In the genomic region with DNA sequence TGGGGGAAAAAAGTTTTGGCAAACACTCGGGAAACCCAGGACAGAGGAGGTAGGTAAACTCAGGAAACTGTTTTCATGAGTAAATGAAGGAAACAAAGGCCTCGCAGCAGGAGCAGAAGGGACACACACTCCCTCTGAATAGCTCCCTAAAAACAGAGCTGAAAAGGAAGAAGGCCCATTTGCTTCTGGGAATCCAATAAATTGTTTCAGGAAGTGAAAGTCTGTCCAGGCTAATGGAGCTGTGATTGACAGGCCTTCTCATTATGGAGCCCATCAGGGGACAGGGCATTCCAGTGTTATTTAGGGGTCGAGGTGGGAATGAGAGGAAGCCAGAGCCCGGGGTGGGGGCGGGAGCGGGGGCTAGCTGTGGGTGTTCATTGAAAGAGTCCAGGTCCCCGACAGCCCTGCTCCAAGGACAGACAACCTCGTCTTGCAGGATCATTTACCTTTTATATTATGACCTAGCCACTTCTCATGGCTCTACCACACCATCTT, we compare ENCODE assay signal across 26 cellular contexts.
DNase-seq lines count a peak whose midpoint lies in the region; ATAC-seq and TF ChIP-seq lines count a peak whose summit lies in the region.
"Had no signal": no experiment of that assay in that cellular context is flagged by ENCODE, and none has a peak within 500 bp of the region (broad histone marks: within the 10 kb centered on the region; RNA-seq: fewer than 3 reads in every experiment).

No MANE protein-coding gene starts in this region.

- POLR2A ChIA-PET in naive thymus-derived CD8-positive, alpha-beta T cell (lab: Charles Lee): no interaction called here

- peak overlapping the region; percentile 24 for H2AK5ac ChIP-seq in mesenchymal stem cell (ENCODE audit: low read length, severe bottlenecking)

- H3K27me3 ChIP-seq in HUES48 (ENCODE audit: control insufficient read depth, insufficient read depth, low read length) (peaks cover 10% of the 10 kb centered on the region; the same call in 1 of the 2 replicates), mesenchymal stem cell (ENCODE audit: control insufficient read depth in 1 of 2, insufficient read depth in 1 of 2, low read length in 2 of 2) (no peaks in the 10 kb centered on the region)
- H3K27me3 ChIP-seq: Peyer's patch, SJCRH30 had no signal

- H3K9me3 ChIP-seq in HUES48 (ENCODE audit: control insufficient read depth, insufficient read depth, low read length): no peaks in the 10 kb centered on the region
- H3K9me3 ChIP-seq in mesenchymal stem cell (ENCODE audit: control insufficient read depth, low read length): no peaks in the 10 kb centered on the region
- H3K9me3 ChIP-seq in mucosa of descending colon: no peaks in the 10 kb centered on the region
- H3K9me3 ChIP-seq: left ventricle myocardium inferior, Peyer's patch, SJCRH30 had no signal

- no peak overlapping the region for H3K14ac ChIP-seq in mesenchymal stem cell (ENCODE audit: low read length in 2 of 2)

- H3K27me3 Mint-ChIP-seq in naive thymus-derived CD8-positive, alpha-beta T cell: peaks cover 0 to 8% (median 3%) of the 10 kb centered on the region in 5 donors
- H3K27me3 Mint-ChIP-seq: dendritic cell treated with granulocyte-macrophage colony-stimulating factor and Interleukin-4, amounts not matched to agents 40 ng/mL and 50 ng/mL, for 4 days had no signal

- H4K91ac ChIP-seq in mesenchymal stem cell (ENCODE audit: low read length): no peak overlapping the region

- no peak overlapping the region for H3K4me3 Mint-ChIP-seq in naive thymus-derived CD8-positive, alpha-beta T cell
- H3K4me3 Mint-ChIP-seq: activated T-cell treated with anti-CD3 and anti-CD28 coated beads, Interleukin-2, amount 50 U/mL, for 72 hours; CD4-positive, CD25-positive, alpha-beta regulatory T cell; dendritic cell treated with granulocyte-macrophage colony-stimulating factor and Interleukin-4, amounts not matched to agents 40 ng/mL and 50 ng/mL, for 4 days; immature natural killer cell; T-helper 1 cell treated with Interleukin-12 subunit alpha and Interleukin-12 subunit beta and Interleukin-4 antibody, amounts not matched to agents 30 μg/mL and 1 μg/mL, for 36 hours had no signal

- no peaks in the 10 kb centered on the region for H3K9me3 Mint-ChIP-seq in naive thymus-derived CD8-positive, alpha-beta T cell
- H3K9me3 Mint-ChIP-seq: activated T-cell treated with anti-CD3 and anti-CD28 coated beads, Interleukin-2, amount 50 U/mL, for 72 hours; dendritic cell treated with granulocyte-macrophage colony-stimulating factor and Interleukin-4, amounts not matched to agents 40 ng/mL and 50 ng/mL, for 4 days; immature natural killer cell; T-helper 1 cell treated with Interleukin-12 subunit alpha and Interleukin-12 subunit beta and Interleukin-4 antibody, amounts not matched to agents 30 μg/mL and 1 μg/mL, for 36 hours had no signal

- H3K4me1 ChIP-seq in HUES48 (ENCODE audit: control insufficient read depth, insufficient read depth, low read length) (peaks cover 46% of the 10 kb centered on the region), mesenchymal stem cell (ENCODE audit: control insufficient read depth, insufficient read depth, low read depth, low read length) (peaks cover 38% of the 10 kb centered on the region), mucosa of descending colon (ENCODE audit: low read depth) (no peaks in the 10 kb centered on the region)
- H3K4me1 ChIP-seq: Peyer's patch had no signal

- no peak overlapping the region for H2AFZ ChIP-seq in mesenchymal stem cell (ENCODE audit: low read depth, low read length)

- H3K27ac Mint-ChIP-seq in naive thymus-derived CD8-positive, alpha-beta T cell: no peak overlapping the region
- H3K27ac Mint-ChIP-seq: activated T-cell treated with anti-CD3 and anti-CD28 coated beads, Interleukin-2, amount 50 U/mL, for 72 hours; CD4-positive, CD25-positive, alpha-beta regulatory T cell; dendritic cell treated with granulocyte-macrophage colony-stimulating factor and Interleukin-4, amounts not matched to agents 40 ng/mL and 50 ng/mL, for 4 days; immature natural killer cell; T-helper 1 cell treated with Interleukin-12 subunit alpha and Interleukin-12 subunit beta and Interleukin-4 antibody, amounts not matched to agents 30 μg/mL and 1 μg/mL, for 36 hours had no signal

- H3K36me3 ChIP-seq in HUES48 (ENCODE audit: control insufficient read depth, insufficient read depth, low read length) (no peaks in the 10 kb centered on the region), mesenchymal stem cell (ENCODE audit: control insufficient read depth in 1 of 2, insufficient read depth in 2 of 2, low read depth in 1 of 2, low read length in 2 of 2) (no peaks in the 10 kb centered on the region), mucosa of descending colon (ENCODE audit: low read depth) (no peaks in the 10 kb centered on the region)
- H3K36me3 ChIP-seq: left ventricle myocardium inferior, Peyer's patch, SJCRH30 had no signal

- no peak overlapping the region for H3K23ac ChIP-seq in mesenchymal stem cell (ENCODE audit: low read length in 2 of 2)

- no peak for ATAC-seq in naive thymus-derived CD8-positive, alpha-beta T cell
- no peak for ATAC-seq in mucosa of descending colon
- no peak for ATAC-seq in GM18861 (IDR thresholded peaks at IDR 0.05; ENCODE audit: unreplicated experiment)
- ATAC-seq: activated T-cell treated with anti-CD3 and anti-CD28 coated beads, Interleukin-2, amount 50 U/mL, for 72 hours; stimulated activated naive CD8-positive, alpha-beta T cell treated with anti-CD3 and anti-CD28 coated beads, Interleukin-15, Interleukin-2, amounts not matched to agents 100 U/mL and 50 U/mL, for 24 hours had no signal

- intact Hi-C loops in mucosa of descending colon (cut with DNase I, micrococcal nuclease): no loop called here

- WGBS in mesenchymal stem cell: 39% methylated on average over 7 of the region's 8 CpGs

- H3K4ac ChIP-seq in mesenchymal stem cell (ENCODE audit: low read depth in 1 of 2, low read length in 2 of 2): no peak overlapping the region

- TF ChIP-seq CTCF in astrocyte of the cerebellum (IDR thresholded peaks at IDR 0.05; ENCODE audit: low read depth, low read length, missing control alignments): no peak
- no peak for TF ChIP-seq CTCF in mucosa of descending colon (IDR thresholded peaks at IDR 0.05)

- H2BK5ac ChIP-seq in mesenchymal stem cell (ENCODE audit: low read depth, low read length, poor library complexity, severe bottlenecking): peak overlapping the region; percentile 0

- H3K9ac ChIP-seq in HUES48 (ENCODE audit: low read depth, low read length): no peak overlapping the region
- no peak overlapping the region for H3K9ac ChIP-seq in mesenchymal stem cell (ENCODE audit: low read length)

- H3K4me2 ChIP-seq in mesenchymal stem cell (ENCODE audit: low read length, poor library complexity, severe bottlenecking): no peak overlapping the region

- peaks cover 11% of the 10 kb centered on the region for H3K79me1 ChIP-seq in mesenchymal stem cell (replicated peaks; ENCODE audit: low read length, poor library complexity, severe bottlenecking)

- in situ Hi-C loops in astrocyte of the cerebellum (cut with HindIII; ENCODE audit: low sequenced_read_pairs): no loop called here

- H2BK12ac ChIP-seq in mesenchymal stem cell (ENCODE audit: low read length in 2 of 2): no peak overlapping the region

- H3K36me3 Mint-ChIP-seq in naive thymus-derived CD8-positive, alpha-beta T cell: no peaks in the 10 kb centered on the region
- H3K36me3 Mint-ChIP-seq: CD4-positive, CD25-positive, alpha-beta regulatory T cell; immature natural killer cell had no signal

- H4K8ac ChIP-seq in mesenchymal stem cell (ENCODE audit: low read length): no peak overlapping the region

- H3K27ac ChIP-seq in HUES48 (ENCODE audit: low read depth, low read length) (peak overlapping the region; percentile 88), mesenchymal stem cell (ENCODE audit: low read length, poor library complexity, severe bottlenecking) (no peak overlapping the region)
- H3K27ac ChIP-seq: HL-60, left ventricle myocardium inferior, Peyer's patch, SJCRH30 had no signal

- no peak overlapping the region for H2BK15ac ChIP-seq in mesenchymal stem cell (ENCODE audit: low read depth, poor library complexity, severe bottlenecking)

- DNase-seq in COR-L47 (lab: John Stamatoyannopoulos, UW) (peak; percentile 36), astrocyte of the cerebellum (ENCODE audit: low read depth) (peak; percentile 9), mesenchymal stem cell (no peak), mucosa of descending colon (no peak)
- DNase-seq in naive thymus-derived CD8-positive, alpha-beta T cell: no peak
- DNase-seq in activated naive CD4-positive, alpha-beta T cell treated with Interleukin-2 at 50 U/mL for 16 hours: no peak
- DNase-seq: activated CD4-positive, alpha-beta T cell treated with anti-CD3 and anti-CD28 coated beads for 48 hours; activated naive CD4-positive, alpha-beta T cell treated with anti-CD3 and anti-CD28 coated beads, Interleukin-2, amount 50 U/mL, for 16 hours; activated T-cell treated with anti-CD3 and anti-CD28 coated beads, Interleukin-2, amount 50 U/mL, for 72 hours; CD4-positive, CD25-positive, alpha-beta regulatory T cell; DMS 273 treated with DMSO at 0.1 percent for 48 hours; GF-D8; glutamatergic neuron; immature natural killer cell; left ventricle myocardium inferior; NCI-H187; NCI-H446; SJCRH30; stimulated activated CD4-positive, alpha-beta T cell treated with anti-CD3 and anti-CD28 coated beads, Interleukin-4, amount 100 ng/mL, for 4 hours; stimulated activated naive CD8-positive, alpha-beta T cell treated with anti-CD3 and anti-CD28 coated beads, Interleukin-15, Interleukin-2, amounts not matched to agents 100 U/mL and 50 U/mL, for 24 hours had no signal

- no peaks in the 10 kb centered on the region for H3K4me1 Mint-ChIP-seq in naive thymus-derived CD8-positive, alpha-beta T cell
- H3K4me1 Mint-ChIP-seq: CD4-positive, CD25-positive, alpha-beta regulatory T cell; immature natural killer cell had no signal

- no peak overlapping the region for H2BK120ac ChIP-seq in mesenchymal stem cell (ENCODE audit: low read depth, low read length)

- no peak overlapping the region for H3K18ac ChIP-seq in mesenchymal stem cell (ENCODE audit: low read depth in 1 of 2, low read length in 2 of 2)

- no peak overlapping the region for H3K4me3 ChIP-seq in HUES48 (ENCODE audit: low read depth, low read length)
- H3K4me3 ChIP-seq in astrocyte of the cerebellum (ENCODE audit: low read depth, low read length): no peak overlapping the region
- H3K4me3 ChIP-seq in mesenchymal stem cell (ENCODE audit: insufficient read depth in 1 of 2, low read depth in 1 of 2, low read length in 2 of 2): no peak overlapping the region
- no peak overlapping the region for H3K4me3 ChIP-seq in mucosa of descending colon
- H3K4me3 ChIP-seq: left ventricle myocardium inferior, Peyer's patch, SJCRH30 had no signal

Comparison
In these comparisons a context has a peak if more than half of its experiments do, and no peak if none do; other contexts are left out.
1. DNase-seq: peak in COR-L47 (single experiment) and astrocyte of the cerebellum (single experiment); none in mesenchymal stem cell (single experiment), naive thymus-derived CD8-positive, alpha-beta T cell (0 of 10), activated naive CD4-positive, alpha-beta T cell treated with Interleukin-2 at 50 U/mL for 16 hours (single experiment) and mucosa of descending colon (0 of 3).